ENCODE assay signal across 8 cellular contexts in the genomic region with DNA sequence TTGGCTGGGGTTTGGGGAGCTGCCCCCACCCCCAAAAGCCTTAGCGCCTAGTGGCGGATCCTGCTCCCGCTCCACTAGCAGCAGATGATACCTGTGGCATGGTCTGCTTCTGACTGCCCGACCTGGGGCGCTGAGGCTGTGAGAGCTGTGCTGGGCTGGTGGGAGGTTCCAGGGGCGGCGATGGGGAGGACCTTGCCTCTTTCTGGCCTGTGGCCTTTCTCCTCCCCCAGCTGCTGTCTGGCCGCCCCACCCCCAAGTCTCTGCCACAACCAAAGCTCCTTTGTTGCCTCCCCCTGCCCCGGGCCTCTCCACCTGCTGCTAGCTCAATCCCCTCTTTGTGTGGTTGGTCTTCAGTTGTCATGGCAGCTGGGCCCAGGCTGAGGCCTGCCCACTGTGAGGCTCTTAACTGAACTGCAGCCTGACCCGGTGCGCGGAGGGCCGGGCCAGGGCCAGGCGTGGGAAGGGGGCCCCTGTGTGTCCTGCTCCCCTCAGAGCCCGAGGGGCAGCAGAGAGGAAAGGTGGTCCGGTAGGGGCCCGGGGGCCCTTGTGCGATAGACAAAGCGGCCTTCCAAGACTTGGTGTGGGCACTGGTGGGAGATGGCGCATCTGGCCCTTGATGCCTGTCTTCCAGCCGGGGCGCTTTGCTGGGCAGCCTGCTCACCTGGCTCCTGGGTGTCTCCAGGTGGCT.
A peak's percentile ranks its signal among the peaks of the same experiment; 100 is the strongest.
DNase-seq lines count a peak whose midpoint lies in the region; ATAC-seq and TF ChIP-seq lines count a peak whose summit lies in the region.

No MANE protein-coding gene starts in this region.

- DNase-seq in HuH-7 (ENCODE audit: low spot score) (peak; percentile 83), NCI-H82 treated with DMSO at 0.1 percent for 48 hours (lab: John Stamatoyannopoulos, UW; ENCODE audit: unreplicated experiment) (peak; percentile 94), hippocampal formation (lab: John Stamatoyannopoulos, UW) (peak; percentile 97 to 98), retinal pigment epithelial cell (ENCODE audit: low read depth) (peak; percentile 81), HK-2 (ENCODE audit: unreplicated experiment) (no peak), foreskin fibroblast (no peak)

- TF ChIP-seq CTCF in retinal pigment epithelial cell (conservative IDR thresholded peaks at IDR 0.05; ENCODE audit: low read depth, low read length) = no peak
- TF ChIP-seq CTCF in foreskin fibroblast (IDR thresholded peaks at IDR 0.05; ENCODE audit: low read depth, low read length) = no peak

- ATAC-seq in GM18909 (IDR thresholded peaks at IDR 0.05; ENCODE audit: poor library complexity, unreplicated experiment) (no peak), GM19351 (IDR thresholded peaks at IDR 0.05; ENCODE audit: unreplicated experiment) (no peak)

- no peak overlapping the region for H3K4me3 ChIP-seq in retinal pigment epithelial cell (ENCODE audit: low read length)
- H3K4me3 ChIP-seq in foreskin fibroblast (ENCODE audit: low read depth in 1 of 2, low read length in 2 of 2) = no peak overlapping the region

Comparison
In these comparisons a context has a peak if more than half of its experiments do, and no peak if none do; other contexts are left out.
1. DNase-seq: peak in HuH-7 (single experiment), NCI-H82 treated with DMSO at 0.1 percent for 48 hours (single experiment), hippocampal formation (2 of 2) and retinal pigment epithelial cell (single experiment); none in HK-2 (single experiment) and foreskin fibroblast (0 of 2).